ENCODE assay signal across 10 cellular contexts in the genomic region with DNA sequence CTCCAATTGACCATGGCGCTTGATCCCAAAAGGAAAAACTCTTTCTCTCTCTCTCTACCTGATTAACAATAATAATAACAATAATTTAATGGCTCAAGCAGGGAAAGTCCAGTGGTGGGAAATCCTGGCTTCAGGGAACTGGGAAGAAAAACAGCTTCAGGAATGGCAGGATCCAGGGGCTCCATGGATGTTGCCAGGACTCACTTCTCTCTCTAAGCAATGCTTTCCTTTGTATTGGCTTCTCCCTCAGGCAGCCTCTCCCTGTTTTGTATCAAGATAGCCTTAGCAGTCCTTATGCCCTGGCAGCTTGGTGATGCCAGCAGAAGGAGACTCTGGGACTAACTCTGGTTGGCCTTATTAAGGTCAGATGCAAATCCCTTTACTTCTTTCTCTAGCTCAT.
"Had no signal": no experiment of that assay in that cellular context is flagged by ENCODE, and none has a peak within 500 bp of the region (broad histone marks: within the 10 kb centered on the region; RNA-seq: fewer than 3 reads in every experiment).

No MANE protein-coding gene starts in this region.

- H3K36me3 ChIP-seq: left lung had no signal

- H3K4me3 ChIP-seq: left lung had no signal

- DNase-seq: activated naive CD4-positive, alpha-beta T cell treated with anti-CD3 and anti-CD28 coated beads, Interleukin-2, amount 50 U/mL, for 16 hours; activated T-cell treated with anti-CD3 and anti-CD28 coated beads, Interleukin-2, amount 50 U/mL, for 1 hour; cerebellar nuclear complex; foreskin fibroblast; head of caudate nucleus; islet precursor cell; left lung; mesendoderm; right cardiac atrium had no signal

- ATAC-seq: left lung; right cardiac atrium; stimulated activated memory B cell treated with anti-CD40 and anti-IgM and Interleukin-4, amounts not matched to agents 10 μg/mL and 1 μg/mL and 100 μg/mL, for 72 hours had no signal

- H3K27me3 ChIP-seq: left lung had no signal
